In genomic region chr3:195263193-195263924, GRCh38 we compare ENCODE assay signal across 1 cellular context.
TF ChIP-seq lines count a peak whose summit lies in the region.

No MANE protein-coding gene starts in this region.

TF ChIP-seq in IMR-90, 13 proteins besides CTCF, POLR2A, EP300 and RAD21 (continued from another document):
- TF ChIP-seq FOS (IDR thresholded peaks at IDR 0.05; ENCODE audit: low read depth, low read length), result no peak
- TF ChIP-seq, protein P1, sequence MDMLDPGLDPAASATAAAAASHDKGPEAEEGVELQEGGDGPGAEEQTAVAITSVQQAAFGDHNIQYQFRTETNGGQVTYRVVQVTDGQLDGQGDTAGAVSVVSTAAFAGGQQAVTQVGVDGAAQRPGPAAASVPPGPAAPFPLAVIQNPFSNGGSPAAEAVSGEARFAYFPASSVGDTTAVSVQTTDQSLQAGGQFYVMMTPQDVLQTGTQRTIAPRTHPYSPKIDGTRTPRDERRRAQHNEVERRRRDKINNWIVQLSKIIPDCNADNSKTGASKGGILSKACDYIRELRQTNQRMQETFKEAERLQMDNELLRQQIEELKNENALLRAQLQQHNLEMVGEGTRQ (IDR thresholded peaks at IDR 0.05; ENCODE audit: low read depth, low read length), result no peak
- no peak for TF ChIP-seq MAFK (IDR thresholded peaks at IDR 0.05; ENCODE audit: low read depth, low read length)
- no peak for TF ChIP-seq RCOR1 (IDR thresholded peaks at IDR 0.05; ENCODE audit: insufficient replicate concordance, low read length)
- no peak for TF ChIP-seq BHLHE40 (IDR thresholded peaks at IDR 0.05; ENCODE audit: low read depth, low read length)
